Comparison of ENCODE assay signal across 7 cellular contexts in genomic region chr22:38490915-38491314, GRCh38. TPM values are rescaled to one million over a fixed set of nuclear protein-coding genes. Genes with fewer than 3 reads are reported as not detected.
A peak's percentile ranks its signal among the peaks of the same experiment; 100 is the strongest.
DNase-seq lines count a peak whose midpoint lies in the region; ATAC-seq and TF ChIP-seq lines count a peak whose summit lies in the region.

No MANE protein-coding gene starts in this region.

- no peak overlapping the region for H3K4me3 ChIP-seq in adrenal gland
- peak overlapping the region in 1 of 2 donors; percentile 1 for H3K4me3 ChIP-seq in stomach smooth muscle (ENCODE audit: low read length in 2 of 2)
- H3K4me3 ChIP-seq in WERI-Rb-1 (ENCODE audit: low read depth, low read length) = no peak overlapping the region

- H3K36me3 ChIP-seq in adrenal gland (replicated peaks in 1 of 2) (peaks cover 0 to 100% of the 10 kb centered on the region in 2 donors), stomach smooth muscle (ENCODE audit: control insufficient read depth in 2 of 2, insufficient read depth in 2 of 2, low read length in 2 of 2) (peaks cover 69 to 77% of the 10 kb centered on the region in 2 donors), WERI-Rb-1 (peaks cover 98% of the 10 kb centered on the region)

- no peak for TF ChIP-seq POLR2A in adrenal gland (IDR thresholded peaks at IDR 0.05)

- no peaks in the 10 kb centered on the region for H3K27me3 ChIP-seq in adrenal gland
- no peaks in the 10 kb centered on the region for H3K27me3 ChIP-seq in stomach smooth muscle (ENCODE audit: control insufficient read depth in 1 of 2, insufficient read depth in 2 of 2, low read length in 2 of 2)
- no peaks in the 10 kb centered on the region for H3K27me3 ChIP-seq in WERI-Rb-1 (ENCODE audit: insufficient read depth, low read depth, severe bottlenecking)

- DNase-seq in adrenal gland (peak; percentile 59 to 79 (median 71)), kidney glomerular epithelial cell (lab: John Stamatoyannopoulos, UW) (peak; percentile 16), WERI-Rb-1 (no peak)

- H3K27ac ChIP-seq in adrenal gland (peak overlapping the region in 2 of 5 donors; percentile 41 to 58), stomach smooth muscle (ENCODE audit: low read length) (peak overlapping the region; percentile 60), WERI-Rb-1 (no peak overlapping the region)

- TF ChIP-seq CTCF in adrenal gland (IDR thresholded peaks at IDR 0.05) = no peak
- TF ChIP-seq CTCF in WERI-Rb-1 (IDR thresholded peaks at IDR 0.05; ENCODE audit: low read depth, low read length) = no peak

- H3K9ac ChIP-seq in stomach smooth muscle (ENCODE audit: low read length in 2 of 2) = no peak overlapping the region

- ATAC-seq in GM21423 (IDR thresholded peaks at IDR 0.05; ENCODE audit: unreplicated experiment) (no peak), GM19397 (IDR thresholded peaks at IDR 0.05; ENCODE audit: unreplicated experiment) (no peak)

- H3K4me1 ChIP-seq in adrenal gland (replicated peaks in 1 of 2) = peaks cover 0 to 25% of the 10 kb centered on the region in 2 donors
- peaks cover 14% of the 10 kb centered on the region for H3K4me1 ChIP-seq in stomach smooth muscle (ENCODE audit: control insufficient read depth, insufficient read depth, low read length)

- intact Hi-C loops in adrenal gland (cut with DNase I) = no loop called here

- WGBS in adrenal gland, 4 donors = 58 to 75% (median 64%) methylated on average over 1 of the region's 1 CpG

- H3K9me3 ChIP-seq in adrenal gland (replicated peaks in 1 of 3) (no peaks in the 10 kb centered on the region), stomach smooth muscle (ENCODE audit: control insufficient read depth in 2 of 2, low read length in 2 of 2) (no peaks in the 10 kb centered on the region), WERI-Rb-1 (ENCODE audit: severe bottlenecking) (no peaks in the 10 kb centered on the region)

- TF ChIP-seq EP300 in Ishikawa (IDR thresholded peaks at IDR 0.05; ENCODE audit: borderline replicate concordance) = no peak

- TF ChIP-seq RAD21 in Ishikawa (IDR thresholded peaks at IDR 0.05; ENCODE audit: low read depth) = no peak

TF ChIP-seq in Ishikawa, 13 proteins besides CTCF, POLR2A, EP300 and RAD21:
- TF ChIP-seq FOXM1 (IDR thresholded peaks at IDR 0.05; ENCODE audit: borderline replicate concordance, low read depth) = no peak
- TF ChIP-seq, protein P1, sequence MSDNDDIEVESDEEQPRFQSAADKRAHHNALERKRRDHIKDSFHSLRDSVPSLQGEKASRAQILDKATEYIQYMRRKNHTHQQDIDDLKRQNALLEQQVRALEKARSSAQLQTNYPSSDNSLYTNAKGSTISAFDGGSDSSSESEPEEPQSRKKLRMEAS (IDR thresholded peaks at IDR 0.05) = no peak
- TF ChIP-seq CEBPB (IDR thresholded peaks at IDR 0.05) = no peak
- peak; percentile 53 for TF ChIP-seq NFIC (IDR thresholded peaks at IDR 0.05)
- 0 out of 2 replicates have a peak, but pooled peaks have one; percentile 19 for TF ChIP-seq YY1 (IDR thresholded peaks at IDR 0.05; ENCODE audit: low read depth)
- no peak for TF ChIP-seq EGR1 (IDR thresholded peaks at IDR 0.05)

RNA-seq across cellular contexts. Expression of gene DDX17, which starts 15.2 kb away (rescaled TPM):
- 100 to 1,000 TPM; 218 to 668 (median 474) TPM for total RNA-seq in adrenal gland
- 100 to 1,000 TPM; 184 to 342 (median 203) TPM for polyA plus RNA-seq in adrenal gland

RNA-seq across cellular contexts. Expression of gene KDELR3, which starts 23.0 kb away (rescaled TPM):
- total RNA-seq in adrenal gland = 10 to 100 TPM in 3 of 8 donors, 1 to 10 TPM in 5; 5.1 to 18.0 (median 8.3) TPM
- 10 to 100 TPM in 2 of 3 donors, 1 to 10 TPM in 1; 8.0 to 11.0 (median 10.2) TPM for polyA plus RNA-seq in adrenal gland

RNA-seq across cellular contexts. Expression of gene KCNJ4, which starts 35.9 kb away (rescaled TPM):
- total RNA-seq in adrenal gland = under 1 TPM in 4 of 8 donors, not detected in 4; 0.20 to 0.38 (median 0.31) TPM
- under 1 TPM; 0.07 to 0.56 (median 0.27) TPM for polyA plus RNA-seq in adrenal gland
